In genomic region chr5:176629853-176630680, GRCh38 we compare ENCODE assay signal across 8 cellular contexts. TPM values are rescaled to one million over a fixed set of nuclear protein-coding genes. Genes with fewer than 3 reads are reported as not detected.
DNase-seq lines count a peak whose midpoint lies in the region; ATAC-seq, FAIRE-seq and TF ChIP-seq lines count a peak whose summit lies in the region.

EIF4E1B (plus strand) TSS chr5:176630675; CDS start chr5:176642788, 12,113 bp downstream.
SNCB (minus strand) TSS chr5:176630534; CDS start chr5:176629654, 880 bp downstream.

- H3K9ac ChIP-seq in OCI-LY1 (ENCODE audit: low read length): peak within 1 kb of the TSS; percentile 47; the same call in 1 of the 2 replicates
- H3K9ac ChIP-seq in keratinocyte (ENCODE audit: control insufficient read depth, extremely low read depth, insufficient read depth, low read length): peak within 1 kb of the TSS; percentile 35

- H3K36me3 ChIP-seq in OCI-LY1 (ENCODE audit: insufficient read depth, low read length) (no peaks in the 10 kb centered on the region), body of pancreas (replicated peaks in 1 of 2; ENCODE audit: insufficient read depth in 1 of 2, low read depth in 2 of 2) (no peaks in the 10 kb centered on the region), keratinocyte (ENCODE audit: control insufficient read depth in 2 of 2, extremely low read depth in 1 of 2, insufficient read depth in 2 of 2, low read length in 2 of 2) (no peaks in the 10 kb centered on the region)

- H3K4me1 ChIP-seq in OCI-LY1 (ENCODE audit: insufficient read depth, low read length, severe bottlenecking) (peaks cover 29% of the 10 kb centered on the region), body of pancreas (peaks cover 15% of the 10 kb centered on the region), keratinocyte (ENCODE audit: control insufficient read depth, extremely low read depth, insufficient read depth, low read length) (peaks cover 45% of the 10 kb centered on the region)

- H3F3A ChIP-seq in OCI-LY1 (ENCODE audit: insufficient read depth, low read length): no peaks in the 10 kb centered on the region

- POLR2A ChIA-PET in HEK293T (lab: Yijun Ruan, JAX): interaction anchor here (0.9 to 1.4 kb wide), 6 partner anchors 8 to 86 kb away, joined by 3 to 8 read pairs (median 4); partner anchors contain the start of gene TSPAN17

- H3K9me3 ChIP-seq in OCI-LY1 (ENCODE audit: low read length) (no peaks in the 10 kb centered on the region), body of pancreas (no peaks in the 10 kb centered on the region), keratinocyte (ENCODE audit: control insufficient read depth, low read depth, low read length) (no peaks in the 10 kb centered on the region)

- peak within 1 kb of the TSS; percentile 77 for H3K4me2 ChIP-seq in OCI-LY1 (ENCODE audit: low read length)
- H3K4me2 ChIP-seq in keratinocyte (ENCODE audit: control insufficient read depth, extremely low read depth, insufficient read depth, low read depth, low read length): peak within 1 kb of the TSS; percentile 86

- H4K20me1 ChIP-seq in OCI-LY1 (ENCODE audit: insufficient read depth, low read length): no peaks in the 10 kb centered on the region
- H4K20me1 ChIP-seq in keratinocyte (ENCODE audit: control insufficient read depth, extremely low read depth, insufficient read depth, low read length): peaks cover 4% of the 10 kb centered on the region

- no peaks in the 10 kb centered on the region for H3K9me1 ChIP-seq in keratinocyte (ENCODE audit: control insufficient read depth, extremely low read depth, insufficient read depth, low read length)

- CTCF ChIA-PET in HEK293T (lab: Yijun Ruan, JAX): interaction anchor here (0.6 to 1.3 kb wide), 5 partner anchors 10 to 783 kb away, joined by 3 to 6 read pairs (median 3); no protein-coding TSS in a partner anchor

- TF ChIP-seq CTCF in OCI-LY1 (IDR thresholded peaks at IDR 0.05; ENCODE audit: low read length): no peak
- no peak for TF ChIP-seq CTCF in body of pancreas (IDR thresholded peaks at IDR 0.05)
- no peak for TF ChIP-seq CTCF in keratinocyte (optimal IDR thresholded peaks at IDR 0.05 in 1 of 3, IDR thresholded peaks at IDR 0.05 in 1 of 3, conservative IDR thresholded peaks at IDR 0.05 in 1 of 3; ENCODE audit: extremely low read depth in 1 of 3, insufficient read depth in 2 of 3, low read length in 3 of 3)

- intact Hi-C loops in body of pancreas (cut with DNase I): no loop called here

- 1 to 6% methylated on average over 6 to 93 of the region's 94 CpGs for WGBS in body of pancreas, 2 donors

- H3K4me3 ChIP-seq in OCI-LY1 (ENCODE audit: low read depth, low read length, poor library complexity, severe bottlenecking): peak within 1 kb of the TSS; percentile 59
- no peak within 1 kb of the TSS for H3K4me3 ChIP-seq in body of pancreas
- H3K4me3 ChIP-seq in keratinocyte (ENCODE audit: control insufficient read depth in 2 of 3, extremely low read depth in 1 of 3, insufficient read depth in 2 of 3, low read depth in 1 of 3, low read length in 3 of 3): peak within 1 kb of the TSS; percentile 9 to 59 (median 55)

- TF ChIP-seq POLR2A in body of pancreas (IDR thresholded peaks at IDR 0.05) (no peak), GM18505 (IDR thresholded peaks at IDR 0.05; ENCODE audit: borderline replicate concordance, extremely low read depth, insufficient read depth, insufficient read length) (no peak)

- H2AFZ ChIP-seq in OCI-LY1 (ENCODE audit: low read length): no peak within 1 kb of the TSS
- peak within 1 kb of the TSS; percentile 53 for H2AFZ ChIP-seq in keratinocyte (ENCODE audit: control insufficient read depth, low read length)

- peaks cover 5% of the 10 kb centered on the region for H3K27me3 ChIP-seq in OCI-LY1 (ENCODE audit: insufficient read depth, low read length)
- H3K27me3 ChIP-seq in body of pancreas: peaks cover 0 to 26% of the 10 kb centered on the region in 2 donors
- peaks cover 35% of the 10 kb centered on the region for H3K27me3 ChIP-seq in keratinocyte (ENCODE audit: control insufficient read depth, extremely low read depth, insufficient read depth, low read length)

- dilution Hi-C loops in keratinocyte (cut with MboI; ENCODE audit: extremely low pct_ligation_motif_present, low sequenced_read_pairs): no loop called here

- no peak within 1 kb of the TSS for H3K27ac ChIP-seq in OCI-LY1 (ENCODE audit: low read depth, low read length, poor library complexity, severe bottlenecking)
- H3K27ac ChIP-seq in body of pancreas: no peak within 1 kb of the TSS
- no peak within 1 kb of the TSS for H3K27ac ChIP-seq in keratinocyte (ENCODE audit: control insufficient read depth, insufficient read depth, low read length)

- ATAC-seq in body of pancreas: peak; percentile 43
- no peak for ATAC-seq in GM18505 (IDR thresholded peaks at IDR 0.05; ENCODE audit: unreplicated experiment)

- no peaks in the 10 kb centered on the region for H3K79me2 ChIP-seq in OCI-LY1 (ENCODE audit: insufficient read depth, low read length)
- no peaks in the 10 kb centered on the region for H3K79me2 ChIP-seq in keratinocyte (ENCODE audit: control insufficient read depth, insufficient read depth, low read length)

- DNase-seq in DMS114 treated with DMSO at 0.1 percent for 48 hours (lab: John Stamatoyannopoulos, UW; ENCODE audit: unreplicated experiment) (peak; percentile 65), HEK293T (ENCODE audit: extremely low spot score) (peak; percentile 87), body of pancreas (peak in 1 of 4 donors; percentile 52), keratinocyte (ENCODE audit: low read depth, low spot score) (no peak), NCI-H1694 treated with DMSO at 0.1 percent for 48 hours (lab: John Stamatoyannopoulos, UW) (no peak)
- peak; percentile 46 to 48 for DNase-seq in stimulated activated CD4-positive, alpha-beta T cell treated with anti-CD3 and anti-CD28 coated beads, Interleukin-4, amount 100 ng/mL, for 48 hours (ENCODE audit: low read depth in 2 of 2)

- no peak for FAIRE-seq in keratinocyte (lab: Jason Lieb, UNC)

- no peaks in the 10 kb centered on the region for H3K9me2 ChIP-seq in OCI-LY1 (ENCODE audit: low read depth, low read length)

TF ChIP-seq in HEK293T, 16 proteins besides CTCF, POLR2A, EP300 and RAD21:
- TF ChIP-seq HDGF (IDR thresholded peaks at IDR 0.05; ENCODE audit: borderline replicate concordance): no peak
- TF ChIP-seq PKNOX1 (IDR thresholded peaks at IDR 0.05): peak; percentile 97
- TF ChIP-seq FOXM1 (IDR thresholded peaks at IDR 0.05; ENCODE audit: borderline replicate concordance): 0 out of 2 replicates have a peak, but pooled peaks have one; percentile 2
- no peak for TF ChIP-seq ELF4 (IDR thresholded peaks at IDR 0.05)
- TF ChIP-seq SUZ12 (IDR thresholded peaks at IDR 0.05): no peak
- TF ChIP-seq L3MBTL2 (conservative IDR thresholded peaks at IDR 0.05): no peak
- TF ChIP-seq NFRKB (IDR thresholded peaks at IDR 0.05): no peak
- no peak for TF ChIP-seq FOXK2 (IDR thresholded peaks at IDR 0.05)

RNA-seq across cellular contexts. Expression of gene EIF4E1B, which starts in this region (rescaled TPM):
- 10 to 100 TPM in 1 of 2 donors, under 1 TPM in 1; 0.26 to 11.5 TPM for total RNA-seq in body of pancreas
- polyA plus RNA-seq in keratinocyte: not detected in 3 replicates
- not detected for polyA plus RNA-seq in keratinocyte (2011; ENCODE audit: low read depth)
- polyA plus RNA-seq in keratinocyte (2011; cell fraction: cytosol; rRNA removed): not detected in 2 replicates
- not detected in 2 replicates for polyA plus RNA-seq in keratinocyte (2011; cell fraction: nucleus; rRNA removed)
- polyA plus RNA-seq in keratinocyte (2012; ENCODE audit: low replicate concordance): not detected in 2 replicates
- polyA minus RNA-seq in keratinocyte: not detected in 3 replicates
- not detected for polyA minus RNA-seq in keratinocyte (2011; cell fraction: cytosol; rRNA and poly(A)+ RNA removed)
- not detected in 2 replicates for polyA minus RNA-seq in keratinocyte (2011; cell fraction: nucleus; rRNA and poly(A)+ RNA removed)

RNA-seq across cellular contexts. Expression of gene SNCB, which starts in this region (rescaled TPM):
- not detected for total RNA-seq in body of pancreas
- 0.21 to 1.00 TPM (median 0.69 TPM) in 3 replicates for polyA plus RNA-seq in keratinocyte
- polyA plus RNA-seq in keratinocyte (2011; ENCODE audit: low read depth): not detected
- polyA plus RNA-seq in keratinocyte (2011; cell fraction: cytosol; rRNA removed): 0.26 and 0.47 TPM in 2 replicates
- polyA plus RNA-seq in keratinocyte (2011; cell fraction: nucleus; rRNA removed): 0.31 and 0.50 TPM in 2 replicates
- polyA plus RNA-seq in keratinocyte (2012; ENCODE audit: low replicate concordance): 1.9 TPM in 1 of 2 replicates, not detected in the other
- polyA minus RNA-seq in keratinocyte: 0.33 TPM in 1 of 3 replicates, not detected in the others
- not detected for polyA minus RNA-seq in keratinocyte (2011; cell fraction: cytosol; rRNA and poly(A)+ RNA removed)
- not detected in 2 replicates for polyA minus RNA-seq in keratinocyte (2011; cell fraction: nucleus; rRNA and poly(A)+ RNA removed)

Comparison
In these comparisons a context has a peak if more than half of its experiments do, and no peak if none do; other contexts are left out.
1. DNase-seq: peak in DMS114 treated with DMSO at 0.1 percent for 48 hours (single experiment), HEK293T (single experiment) and stimulated activated CD4-positive, alpha-beta T cell treated with anti-CD3 and anti-CD28 coated beads, Interleukin-4, amount 100 ng/mL, for 48 hours (2 of 2); none in keratinocyte (single experiment) and NCI-H1694 treated with DMSO at 0.1 percent for 48 hours (single experiment).
2. H3K4me3 ChIP-seq: peak in OCI-LY1 (single experiment) and keratinocyte (3 of 3); none in body of pancreas (0 of 2).